26 cellular contexts compared by ENCODE assay signal in genomic region chr1:181429462-181429861, GRCh38. TPM values are rescaled to one million over a fixed set of nuclear protein-coding genes. Genes with fewer than 3 reads are reported as not detected.
A peak's percentile ranks its signal among the peaks of the same experiment; 100 is the strongest.
DNase-seq lines count a peak whose midpoint lies in the region; ATAC-seq and TF ChIP-seq lines count a peak whose summit lies in the region.
"Had no signal": no experiment of that assay in that cellular context is flagged by ENCODE, and none has a peak within 500 bp of the region (broad histone marks: within the 10 kb centered on the region; RNA-seq: fewer than 3 reads in every experiment).

No MANE protein-coding gene starts in this region.

- no peak for DNase-seq in caudate nucleus (lab: John Stamatoyannopoulos, UW)
- DNase-seq in progenitor cell of endocrine pancreas (ENCODE audit: low spot score, unreplicated experiment) = no peak
- no peak for DNase-seq in lower leg skin (ENCODE audit: low spot score in 2 of 2)
- DNase-seq in colonic mucosa = no peak
- DNase-seq in right cardiac atrium = no peak
- DNase-seq: Calu3; CD8-positive, alpha-beta memory T cell; DMS153; HCEC 1CT; NCI-H1092 treated with DMSO at 0.1 percent for 48 hours; NCI-H146; NCI-H2029; NCI-H226; NCI-H510A treated with DMSO at 0.1 percent for 48 hours; NCI-H774; NK-92 treated with Interleukin-12 subunit alpha and Interleukin-12 subunit beta, amount 100 ng/mL, for 24 hours; SHP77 treated with DMSO at 0.1 percent for 48 hours had no signal

- ATAC-seq in GM18870 (IDR thresholded peaks at IDR 0.05; ENCODE audit: unreplicated experiment) = peak; percentile 20
- peak; percentile 35 for ATAC-seq in HG02885 (IDR thresholded peaks at IDR 0.05; ENCODE audit: poor library complexity, unreplicated experiment)
- ATAC-seq in right cardiac atrium = no peak
- no peak for ATAC-seq in GM19035 (IDR thresholded peaks at IDR 0.05; ENCODE audit: unreplicated experiment)
- ATAC-seq: GM23338 had no signal

- H3K27ac ChIP-seq in caudate nucleus (ENCODE audit: low read depth, low read length) (peak overlapping the region; percentile 88), colonic mucosa (no peak overlapping the region), right cardiac atrium (ENCODE audit: low read length) (no peak overlapping the region)
- H3K27ac ChIP-seq: C4-2B, RWPE1, SK-N-MC had no signal

- intact Hi-C loops in lower leg skin (cut with DNase I; ENCODE audit: low total_unique reads) = loop anchor here (5.0 kb wide), 1 partner anchor 237 kb away; no protein-coding TSS in a partner anchor
- intact Hi-C loops in colonic mucosa (cut with DNase I) = no loop called here
- intact Hi-C loops in right cardiac atrium (cut with DNase I) = no loop called here

- no peak overlapping the region for H3K4me3 Mint-ChIP-seq in progenitor cell of endocrine pancreas (ENCODE audit: low read depth)
- H3K4me3 Mint-ChIP-seq: CD8-positive, alpha-beta memory T cell; GM23338 had no signal

- no peaks in the 10 kb centered on the region for H3K9me3 ChIP-seq in colonic mucosa
- no peaks in the 10 kb centered on the region for H3K9me3 ChIP-seq in right cardiac atrium (ENCODE audit: control insufficient read depth, low read length)

- H3K9me3 Mint-ChIP-seq in progenitor cell of endocrine pancreas (ENCODE audit: low read depth) = no peaks in the 10 kb centered on the region

- TF ChIP-seq CTCF in progenitor cell of endocrine pancreas (IDR thresholded peaks at IDR 0.05; ENCODE audit: unreplicated experiment) (no peak), lower leg skin (IDR thresholded peaks at IDR 0.05) (no peak), colonic mucosa (IDR thresholded peaks at IDR 0.05) (no peak)

- 94 to 98% methylated on average over 3 of the region's 3 CpGs for WGBS in lower leg skin, 2 donors
- 92% methylated on average over 3 of the region's 3 CpGs for WGBS in right cardiac atrium

- H3K36me3 ChIP-seq in colonic mucosa = no peaks in the 10 kb centered on the region

- no peak overlapping the region for H3K9ac ChIP-seq in colonic mucosa (ENCODE audit: low read depth in 2 of 2, low read length in 2 of 2)
- H3K9ac ChIP-seq: KMS-11 had no signal

- H3K36me3 Mint-ChIP-seq in progenitor cell of endocrine pancreas (ENCODE audit: insufficient read depth) = no peaks in the 10 kb centered on the region
- H3K36me3 Mint-ChIP-seq: CD8-positive, alpha-beta memory T cell had no signal

- peaks cover 34% of the 10 kb centered on the region for H3K27me3 Mint-ChIP-seq in progenitor cell of endocrine pancreas

- H3K27me3 ChIP-seq in colonic mucosa = no peaks in the 10 kb centered on the region
- H3K27me3 ChIP-seq in right cardiac atrium (ENCODE audit: control insufficient read depth, insufficient read depth) = no peaks in the 10 kb centered on the region

- H3K4me1 ChIP-seq in colonic mucosa (no peaks in the 10 kb centered on the region), right cardiac atrium (ENCODE audit: control insufficient read depth, insufficient read depth, low read length) (no peaks in the 10 kb centered on the region)

- peak overlapping the region; percentile 83 for H3K27ac Mint-ChIP-seq in progenitor cell of endocrine pancreas
- H3K27ac Mint-ChIP-seq: CD8-positive, alpha-beta memory T cell; GM23338 had no signal

- H3K4me1 Mint-ChIP-seq in progenitor cell of endocrine pancreas (ENCODE audit: low read depth) = peaks cover 18% of the 10 kb centered on the region

- no peak for TF ChIP-seq POLR2A in lower leg skin (IDR thresholded peaks at IDR 0.05)

- no peak overlapping the region for H3K4me3 ChIP-seq in lower leg skin (ENCODE audit: low read depth, poor library complexity, severe bottlenecking)
- no peak overlapping the region for H3K4me3 ChIP-seq in colonic mucosa
- no peak overlapping the region for H3K4me3 ChIP-seq in right cardiac atrium (ENCODE audit: low read length)
- H3K4me3 ChIP-seq: GM23338, SK-N-MC had no signal

RNA-seq across cellular contexts. Expression of gene CACNA1E, which starts 53.9 kb away (rescaled TPM):
- total RNA-seq in progenitor cell of endocrine pancreas (0.55 and 0.93 TPM in 2 replicates), lower leg skin (under 1 TPM in 2 of 4 donors, not detected in 2; 0.03 to 0.15 TPM), colonic mucosa (under 1 TPM; 0.44 to 0.53 TPM), right cardiac atrium (1 to 10 TPM in 3 of 4 donors, under 1 TPM in 1; 0.57 to 3.2 (median 1.9) TPM)
- 0.45 TPM for polyA plus RNA-seq in right cardiac atrium
- total RNA-seq: Calu3; CD8-positive, alpha-beta memory T cell; G401 had no signal
- polyA plus RNA-seq: CD8-positive, alpha-beta memory T cell had no signal

Comparison
In these comparisons a context has a peak if more than half of its experiments do, and no peak if none do; other contexts are left out.
1. ATAC-seq: peak in GM18870 (single experiment) and HG02885 (single experiment); none in right cardiac atrium (0 of 2) and GM19035 (single experiment).